In genomic region chr4:111433436-111433835, GRCh38 we compare ENCODE assay signal across 14 cellular contexts.
A peak's percentile ranks its signal among the peaks of the same experiment; 100 is the strongest.
DNase-seq lines count a peak whose midpoint lies in the region; ATAC-seq and TF ChIP-seq lines count a peak whose summit lies in the region.
"Had no signal": no experiment of that assay in that cellular context is flagged by ENCODE, and none has a peak within 500 bp of the region (broad histone marks: within the 10 kb centered on the region; RNA-seq: fewer than 3 reads in every experiment).

No MANE protein-coding gene starts in this region.

- H3K27me3 ChIP-seq in GM23248 (replicated peaks; ENCODE audit: insufficient read depth) (no peaks in the 10 kb centered on the region), adipocyte (replicated peaks; ENCODE audit: control insufficient read depth, insufficient read depth, low read length) (no peaks in the 10 kb centered on the region), tibial nerve (no peaks in the 10 kb centered on the region)
- H3K27me3 ChIP-seq: BE2C had no signal

- H3K9ac ChIP-seq in GM23248: no peak overlapping the region
- H3K9ac ChIP-seq in adipocyte (ENCODE audit: low read length): no peak overlapping the region

- WGBS in GM23248 (ENCODE audit: low coverage in 1 of 2, low lambda C conversion rate in 2 of 2, missing lambda C conversion rate in 2 of 2), 2 experiments: 29 to 31% methylated on average over 2 of the region's 2 CpGs
- WGBS in tibial nerve, 2 donors: 63 to 66% methylated on average over 2 of the region's 2 CpGs

- H3F3A ChIP-seq in GM23248 (ENCODE audit: insufficient read depth): no peaks in the 10 kb centered on the region

- H3K36me3 ChIP-seq in GM23248 (ENCODE audit: low read depth) (no peaks in the 10 kb centered on the region), adipocyte (ENCODE audit: control insufficient read depth, insufficient read depth, low read length, severe bottlenecking) (no peaks in the 10 kb centered on the region), tibial nerve (no peaks in the 10 kb centered on the region)
- H3K36me3 ChIP-seq: BE2C had no signal

- DNase-seq in GM23248 (peak; percentile 5), NCI-H1694 treated with DMSO at 0.1 percent for 48 hours (lab: John Stamatoyannopoulos, UW) (peak; percentile 25), adipocyte (ENCODE audit: low read depth) (peak; percentile 14), retina (peak; percentile 9), NCI-H748 treated with DMSO at 0.1 percent for 48 hours (lab: John Stamatoyannopoulos, UW) (no peak), tibial nerve (ENCODE audit: low spot score in 2 of 2) (no peak)
- DNase-seq: BE2C; CD4-positive, alpha-beta memory T cell; DMS79; EL; IMR-90 had no signal

- no peak for ATAC-seq in GM21717 (IDR thresholded peaks at IDR 0.05; ENCODE audit: unreplicated experiment)
- ATAC-seq: HCT116 had no signal

- H3K9me2 ChIP-seq in GM23248 (ENCODE audit: insufficient read depth): no peaks in the 10 kb centered on the region

- H3K4me1 ChIP-seq in GM23248 (ENCODE audit: insufficient read depth) (no peaks in the 10 kb centered on the region; the same call in 1 of the 2 replicates), adipocyte (ENCODE audit: control insufficient read depth, insufficient read depth, low read length) (peaks cover 12% of the 10 kb centered on the region), tibial nerve (no peaks in the 10 kb centered on the region)
- H3K4me1 ChIP-seq: BE2C had no signal

- no peaks in the 10 kb centered on the region for H3K9me3 ChIP-seq in GM23248 (ENCODE audit: low read depth)
- H3K9me3 ChIP-seq in adipocyte (ENCODE audit: control insufficient read depth, low read length): no peaks in the 10 kb centered on the region
- H3K9me3 ChIP-seq in tibial nerve: peaks cover 0 to 4% (median 0%) of the 10 kb centered on the region in 4 donors

- no peak overlapping the region; the same call in 1 of the 2 replicates for H2AFZ ChIP-seq in GM23248

- no peaks in the 10 kb centered on the region for H3K79me2 ChIP-seq in GM23248 (ENCODE audit: insufficient read depth)

- TF ChIP-seq EP300 in tibial nerve (IDR thresholded peaks at IDR 0.05): no peak

- TF ChIP-seq POLR2A in tibial nerve (IDR thresholded peaks at IDR 0.05): no peak

- no peak overlapping the region for H3K4me2 ChIP-seq in GM23248 (ENCODE audit: unreplicated experiment)

- H4K20me1 ChIP-seq in GM23248 (ENCODE audit: insufficient read depth): no peaks in the 10 kb centered on the region

- no peak for TF ChIP-seq CTCF in tibial nerve (IDR thresholded peaks at IDR 0.05)

- in situ Hi-C loops in GM23248 (cut with MboI): no loop called here

- H3K27ac ChIP-seq in GM23248: no peak overlapping the region
- H3K27ac ChIP-seq in tibial nerve: no peak overlapping the region
- H3K27ac ChIP-seq: C4-2B had no signal

- H3K4me3 ChIP-seq in GM23248 (no peak overlapping the region), adipocyte (ENCODE audit: low read length) (no peak overlapping the region), tibial nerve (no peak overlapping the region)

Comparison
In these comparisons a context has a peak if more than half of its experiments do, and no peak if none do; other contexts are left out.
1. DNase-seq: peak in GM23248 (single experiment), NCI-H1694 treated with DMSO at 0.1 percent for 48 hours (single experiment), adipocyte (single experiment) and retina (single experiment); none in NCI-H748 treated with DMSO at 0.1 percent for 48 hours (single experiment) and tibial nerve (0 of 2).